In genomic region chr4:30866907-30867306, GRCh38 we compare ENCODE assay signal across 19 cellular contexts.
A peak's percentile ranks its signal among the peaks of the same experiment; 100 is the strongest.
DNase-seq lines count a peak whose midpoint lies in the region; ATAC-seq and TF ChIP-seq lines count a peak whose summit lies in the region.
"Had no signal": no experiment of that assay in that cellular context is flagged by ENCODE, and none has a peak within 500 bp of the region (broad histone marks: within the 10 kb centered on the region; RNA-seq: fewer than 3 reads in every experiment).

No MANE protein-coding gene starts in this region.

- H3K27ac ChIP-seq in HCT116 (ENCODE audit: low read depth, low read length) (peak overlapping the region; percentile 100), stomach (peak overlapping the region in 4 of 5 donors; percentile 13 to 61 (median 28))
- H3K27ac ChIP-seq: parathyroid adenoma, SJCRH30 had no signal

- no peak overlapping the region for H2AFZ ChIP-seq in HCT116 (ENCODE audit: low read depth, low read length, poor library complexity, severe bottlenecking)
- H2AFZ ChIP-seq: parathyroid adenoma had no signal

- peak overlapping the region; percentile 66 for H3K4me2 ChIP-seq in HCT116 (ENCODE audit: low read length)

- no peak for DNase-seq in HCT116 (ENCODE audit: low read depth, low spot score)
- peak; percentile 56 for DNase-seq in astrocyte of the hippocampus (ENCODE audit: low read depth, low spot score)
- DNase-seq in kidney glomerular epithelial cell (lab: John Stamatoyannopoulos, UW): peak; percentile 17
- no peak for DNase-seq in stomach
- no peak for DNase-seq in NCI-H1417 (lab: John Stamatoyannopoulos, UW)
- no peak for DNase-seq in NCI-H2081 (lab: John Stamatoyannopoulos, UW)
- DNase-seq: activated CD4-positive, CD25-positive, alpha-beta regulatory T cell treated with anti-CD3 and anti-CD28 coated beads, Interleukin-2, amount 50 U/mL, for 72 hours; activated gamma-delta T cell; amygdala; GDM1; hypothalamus; left cardiac atrium; NCI-H1694; NCI-H446; SJCRH30; stimulated activated naive CD4-positive, alpha-beta T cell treated with Interleukin-2 at 50 U/mL for 16 hours had no signal

- POLR2A ChIA-PET in HCT116 (lab: Charles Lee): interaction anchor here (0.8 to 2.4 kb wide), 6 partner anchors 9 to 112 kb away, joined by 3 to 9 read pairs (median 4); no protein-coding TSS in a partner anchor

- H3K4me1 ChIP-seq in HCT116 (ENCODE audit: control insufficient read depth in 1 of 2, insufficient read depth in 2 of 2, low read length in 2 of 2) (peaks cover 86 to 96% of the 10 kb centered on the region in 2 experiments), stomach (peaks cover 0 to 39% (median 20%) of the 10 kb centered on the region in 4 donors)
- H3K4me1 ChIP-seq: parathyroid adenoma had no signal

- H3K36me3 ChIP-seq in HCT116 (ENCODE audit: control insufficient read depth in 1 of 2, insufficient read depth in 2 of 2, low read length in 2 of 2): peaks cover 0 to 5% of the 10 kb centered on the region in 2 experiments; a peak in 1 of 4 replicates
- no peaks in the 10 kb centered on the region for H3K36me3 ChIP-seq in stomach

- no peak for TF ChIP-seq CTCF in HCT116 (IDR thresholded peaks at IDR 0.05 in 2 of 3, conservative IDR thresholded peaks at IDR 0.05 in 1 of 3; ENCODE audit: borderline replicate concordance in 1 of 3, insufficient read depth in 1 of 3, low read depth in 2 of 3, low read length in 2 of 3)
- no peak for TF ChIP-seq CTCF in stomach (IDR thresholded peaks at IDR 0.05)

- CTCF ChIA-PET in HCT116 (lab: Charles Lee): no interaction called here

- ATAC-seq in HCT116 (peak; percentile 75), HG03342 (IDR thresholded peaks at IDR 0.05; ENCODE audit: unreplicated experiment) (no peak), HG02798 (IDR thresholded peaks at IDR 0.05; ENCODE audit: poor library complexity, unreplicated experiment) (no peak)
- ATAC-seq: left cardiac atrium had no signal

- no peaks in the 10 kb centered on the region for H4K20me1 ChIP-seq in HCT116 (ENCODE audit: insufficient read depth)

- H3K9me2 ChIP-seq in HCT116 (ENCODE audit: insufficient read depth): no peaks in the 10 kb centered on the region

- H3K79me2 ChIP-seq in HCT116 (ENCODE audit: insufficient read depth, low read length): peaks cover 100% of the 10 kb centered on the region
- H3K79me2 ChIP-seq: parathyroid adenoma had no signal

- no peaks in the 10 kb centered on the region for H3K27me3 ChIP-seq in HCT116 (ENCODE audit: insufficient read depth, low read length)
- H3K27me3 ChIP-seq in stomach: no peaks in the 10 kb centered on the region
- H3K27me3 ChIP-seq: SJCRH30 had no signal

- RAD21 ChIA-PET in HCT116 (lab: Charles Lee; ENCODE audit: low non-redundant PET in 1 of 2, low total read pairs in 2 of 2, uncharacterized antibody in 2 of 2, unreplicated experiment in 2 of 2): interaction anchor here in 1 of 2 experiments (0.6 kb wide), 1 partner anchor 88 kb away, joined by 5 read pairs; no protein-coding TSS in a partner anchor

- TF ChIP-seq POLR2A in HCT116 (IDR thresholded peaks at IDR 0.05; ENCODE audit: borderline replicate concordance, extremely low read depth, insufficient read depth, insufficient read length) (no peak), stomach (IDR thresholded peaks at IDR 0.05) (no peak)

- TF ChIP-seq EP300 in stomach (IDR thresholded peaks at IDR 0.05): no peak

- peak overlapping the region in 1 of 2 experiments; percentile 8; a peak in 2 of 4 replicates for H3K4me3 ChIP-seq in HCT116 (replicated peaks in 1 of 2; ENCODE audit: low read depth in 1 of 2, low read length in 2 of 2)
- no peak overlapping the region for H3K4me3 ChIP-seq in stomach
- H3K4me3 ChIP-seq: SJCRH30 had no signal

- 69 to 92% (median 85%) methylated on average over 1 of the region's 1 CpG for WGBS in stomach, 5 donors

- intact Hi-C loops in HCT116 (cut with micrococcal nuclease): loop anchor here (10.0 kb wide), 1 partner anchor 158 kb away; no protein-coding TSS in a partner anchor
- intact Hi-C loops in stomach (cut with DNase I; ENCODE audit: low total_unique reads): no loop called here

- H3K9ac ChIP-seq in HCT116 (ENCODE audit: low read length): peak overlapping the region; percentile 69
- H3K9ac ChIP-seq: parathyroid adenoma had no signal

- H3K9me3 ChIP-seq in HCT116 (ENCODE audit: control insufficient read depth in 1 of 2, insufficient read depth in 1 of 2, low read depth in 1 of 2, low read length in 2 of 2) (no peaks in the 10 kb centered on the region), stomach (no peaks in the 10 kb centered on the region)
- H3K9me3 ChIP-seq: SJCRH30 had no signal

- no TSS peak for BruUV-seq in HCT116 (replicated peaks; lab: Mats Ljungman, UMichigan)

- TF ChIP-seq RAD21 in HCT116 (IDR thresholded peaks at IDR 0.05; ENCODE audit: low read depth): no peak

TF ChIP-seq in HCT116, 20 proteins besides CTCF, POLR2A, EP300 and RAD21:
- 0 out of 2 replicates have a peak, but pooled peaks have one; percentile 35 for TF ChIP-seq FOSL1 (IDR thresholded peaks at IDR 0.05; ENCODE audit: low read depth)
- TF ChIP-seq SRF (IDR thresholded peaks at IDR 0.05; ENCODE audit: low read depth): no peak
- no peak for TF ChIP-seq ATF3 (IDR thresholded peaks at IDR 0.05)
- no peak for TF ChIP-seq MAX (IDR thresholded peaks at IDR 0.05)
- no peak for TF ChIP-seq ZNF274 (IDR thresholded peaks at IDR 0.05; ENCODE audit: low read depth, low read length)
- peak; percentile 23; the same call in 1 of the 2 replicates for TF ChIP-seq SIN3A (IDR thresholded peaks at IDR 0.05; ENCODE audit: low read depth)
- TF ChIP-seq JUND (IDR thresholded peaks at IDR 0.05): peak; percentile 51; the same call in 1 of the 2 replicates
- 0 out of 2 replicates have a peak, but pooled peaks have one; percentile 4 for TF ChIP-seq CEBPB (IDR thresholded peaks at IDR 0.05; ENCODE audit: low read depth)
- no peak for TF ChIP-seq REST (IDR thresholded peaks at IDR 0.05; ENCODE audit: low read depth)
- TF ChIP-seq SP1 (IDR thresholded peaks at IDR 0.05; ENCODE audit: low read depth): peak; percentile 62
- no peak for TF ChIP-seq ZBTB33 (IDR thresholded peaks at IDR 0.05; ENCODE audit: extremely low read depth, insufficient replicate concordance, low read length)
- TF ChIP-seq EGR1 (IDR thresholded peaks at IDR 0.05; ENCODE audit: low read depth): no peak
- no peak for TF ChIP-seq EZH2phosphoT487 (IDR thresholded peaks at IDR 0.05; ENCODE audit: borderline replicate concordance)

Comparison
In these comparisons a context has a peak if more than half of its experiments do, and no peak if none do; other contexts are left out.
1. DNase-seq: peak in astrocyte of the hippocampus (single experiment) and kidney glomerular epithelial cell (single experiment); none in HCT116 (single experiment), stomach (single experiment), NCI-H1417 (0 of 3) and NCI-H2081 (0 of 2).